In the genomic region with DNA sequence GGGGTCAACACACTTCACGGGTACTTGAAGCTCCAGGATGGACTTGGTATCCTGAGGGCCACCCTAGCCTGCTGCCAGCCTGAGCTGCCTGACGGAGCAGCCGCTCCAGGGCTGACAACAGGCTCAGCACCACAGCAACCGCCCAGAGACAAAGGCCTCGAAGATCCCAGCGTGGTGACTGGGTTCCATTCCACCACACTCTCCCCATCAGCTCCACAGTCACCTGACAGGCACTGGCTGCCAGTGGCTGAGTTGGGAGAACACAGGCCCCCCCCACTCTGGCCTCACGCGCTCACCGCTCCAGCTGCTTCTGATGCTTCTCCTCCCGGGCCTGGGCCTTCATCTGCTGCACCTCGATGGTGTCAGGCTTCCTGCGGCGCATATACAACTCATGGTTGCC, we compare ENCODE assay signal across 13 cellular contexts. TPM values are rescaled to one million over a fixed set of nuclear protein-coding genes. Genes with fewer than 3 reads are reported as not detected.
DNase-seq lines count a peak whose midpoint lies in the region; ATAC-seq lines count a peak whose summit lies in the region.
"Had no signal": no experiment of that assay in that cellular context is flagged by ENCODE, and none has a peak within 500 bp of the region (broad histone marks: within the 10 kb centered on the region; RNA-seq: fewer than 3 reads in every experiment).

No MANE protein-coding gene starts in this region.

- DNase-seq in caudate nucleus (lab: John Stamatoyannopoulos, UW) (peak in 10 of 61 donors; percentile 8 to 53 (median 23)), medulla oblongata (ENCODE audit: extremely low spot score) (peak; percentile 54), NCI-H1417 treated with DMSO at 0.1 percent for 48 hours (lab: John Stamatoyannopoulos, UW) (no peak), Kasumi-1 (lab: John Stamatoyannopoulos, UW) (no peak)
- DNase-seq: MG63, NCI-H82, ovary had no signal

- no peaks in the 10 kb centered on the region for H3K27me3 Mint-ChIP-seq in IgD-negative memory B cell

- H3K9me3 ChIP-seq in BLaER1 = no peaks in the 10 kb centered on the region
- H3K9me3 ChIP-seq: MG63, ovary, thoracic aorta had no signal

- H3K36me3 ChIP-seq in BLaER1 = peaks cover 84% of the 10 kb centered on the region
- H3K36me3 ChIP-seq: ovary had no signal

- peak overlapping the region; percentile 73 to 99 (median 97) for H3K27ac Mint-ChIP-seq in IgD-negative memory B cell

- H3K27ac ChIP-seq in BLaER1 (peak overlapping the region; percentile 59), caudate nucleus (ENCODE audit: low read depth, low read length) (peak overlapping the region; percentile 18)
- H3K27ac ChIP-seq: ovary, thoracic aorta had no signal

- H3K4me3 ChIP-seq in BLaER1 = no peak overlapping the region
- H3K4me3 ChIP-seq: MG63, ovary, thoracic aorta had no signal

- H3K4me1 Mint-ChIP-seq in IgD-negative memory B cell = peaks cover 2 to 22% (median 4%) of the 10 kb centered on the region in 3 donors

- H3K27me3 ChIP-seq in BLaER1 = no peaks in the 10 kb centered on the region
- H3K27me3 ChIP-seq: MG63, ovary had no signal

- H3K4me2 ChIP-seq in BLaER1 = peak overlapping the region; percentile 86

- H3K9me3 Mint-ChIP-seq in IgD-negative memory B cell = peaks cover 0 to 3% (median 0%) of the 10 kb centered on the region in 3 donors
- H3K9me3 Mint-ChIP-seq: CD14-positive monocyte had no signal

- H3K36me3 Mint-ChIP-seq in IgD-negative memory B cell = peaks cover 39% of the 10 kb centered on the region

- peaks cover 74% of the 10 kb centered on the region for H4K20me1 ChIP-seq in BLaER1

- H3K4me3 Mint-ChIP-seq in IgD-negative memory B cell = peak overlapping the region in 1 of 4 donors; percentile 73
- H3K4me3 Mint-ChIP-seq: CD14-positive monocyte had no signal

- peaks cover 84% of the 10 kb centered on the region for H3K4me1 ChIP-seq in BLaER1

- no peak overlapping the region; the same call in 1 of the 2 replicates for H3K9ac ChIP-seq in BLaER1

- ATAC-seq in HG02938 (IDR thresholded peaks at IDR 0.05; ENCODE audit: unreplicated experiment) (no peak), HG03025 (IDR thresholded peaks at IDR 0.05; ENCODE audit: low FRiP score, unreplicated experiment) (no peak)

RNA-seq across cellular contexts. Expression of a gene that starts 48.2 kb away (rescaled TPM):
- polyA plus RNA-seq in IgD-negative memory B cell = 588 TPM
